In the genomic region with DNA sequence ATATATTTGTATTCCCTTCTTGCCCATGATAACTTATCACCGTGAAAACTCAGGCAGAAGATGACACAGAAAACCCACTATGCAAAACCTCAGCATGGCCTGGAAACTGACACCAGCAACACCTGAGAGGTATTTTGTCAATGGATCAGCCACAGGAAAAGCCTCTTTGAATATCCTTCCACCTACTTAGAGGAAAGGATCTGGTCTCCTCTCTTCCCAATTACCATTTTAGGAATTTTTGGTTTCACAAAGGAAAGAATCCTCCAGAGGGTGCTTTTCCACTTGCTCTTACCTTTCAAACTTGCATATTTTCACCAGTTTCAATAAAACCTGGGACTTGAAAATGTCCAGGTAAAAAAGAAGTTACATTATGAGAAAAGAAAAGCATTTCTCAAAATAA, we compare ENCODE assay signal across 1 cellular context.
TF ChIP-seq lines count a peak whose summit lies in the region.

No MANE protein-coding gene starts in this region.

TF ChIP-seq in H1, 55 proteins besides CTCF, POLR2A, EP300 and RAD21 (continued from another document):
- TF ChIP-seq, protein P1, sequence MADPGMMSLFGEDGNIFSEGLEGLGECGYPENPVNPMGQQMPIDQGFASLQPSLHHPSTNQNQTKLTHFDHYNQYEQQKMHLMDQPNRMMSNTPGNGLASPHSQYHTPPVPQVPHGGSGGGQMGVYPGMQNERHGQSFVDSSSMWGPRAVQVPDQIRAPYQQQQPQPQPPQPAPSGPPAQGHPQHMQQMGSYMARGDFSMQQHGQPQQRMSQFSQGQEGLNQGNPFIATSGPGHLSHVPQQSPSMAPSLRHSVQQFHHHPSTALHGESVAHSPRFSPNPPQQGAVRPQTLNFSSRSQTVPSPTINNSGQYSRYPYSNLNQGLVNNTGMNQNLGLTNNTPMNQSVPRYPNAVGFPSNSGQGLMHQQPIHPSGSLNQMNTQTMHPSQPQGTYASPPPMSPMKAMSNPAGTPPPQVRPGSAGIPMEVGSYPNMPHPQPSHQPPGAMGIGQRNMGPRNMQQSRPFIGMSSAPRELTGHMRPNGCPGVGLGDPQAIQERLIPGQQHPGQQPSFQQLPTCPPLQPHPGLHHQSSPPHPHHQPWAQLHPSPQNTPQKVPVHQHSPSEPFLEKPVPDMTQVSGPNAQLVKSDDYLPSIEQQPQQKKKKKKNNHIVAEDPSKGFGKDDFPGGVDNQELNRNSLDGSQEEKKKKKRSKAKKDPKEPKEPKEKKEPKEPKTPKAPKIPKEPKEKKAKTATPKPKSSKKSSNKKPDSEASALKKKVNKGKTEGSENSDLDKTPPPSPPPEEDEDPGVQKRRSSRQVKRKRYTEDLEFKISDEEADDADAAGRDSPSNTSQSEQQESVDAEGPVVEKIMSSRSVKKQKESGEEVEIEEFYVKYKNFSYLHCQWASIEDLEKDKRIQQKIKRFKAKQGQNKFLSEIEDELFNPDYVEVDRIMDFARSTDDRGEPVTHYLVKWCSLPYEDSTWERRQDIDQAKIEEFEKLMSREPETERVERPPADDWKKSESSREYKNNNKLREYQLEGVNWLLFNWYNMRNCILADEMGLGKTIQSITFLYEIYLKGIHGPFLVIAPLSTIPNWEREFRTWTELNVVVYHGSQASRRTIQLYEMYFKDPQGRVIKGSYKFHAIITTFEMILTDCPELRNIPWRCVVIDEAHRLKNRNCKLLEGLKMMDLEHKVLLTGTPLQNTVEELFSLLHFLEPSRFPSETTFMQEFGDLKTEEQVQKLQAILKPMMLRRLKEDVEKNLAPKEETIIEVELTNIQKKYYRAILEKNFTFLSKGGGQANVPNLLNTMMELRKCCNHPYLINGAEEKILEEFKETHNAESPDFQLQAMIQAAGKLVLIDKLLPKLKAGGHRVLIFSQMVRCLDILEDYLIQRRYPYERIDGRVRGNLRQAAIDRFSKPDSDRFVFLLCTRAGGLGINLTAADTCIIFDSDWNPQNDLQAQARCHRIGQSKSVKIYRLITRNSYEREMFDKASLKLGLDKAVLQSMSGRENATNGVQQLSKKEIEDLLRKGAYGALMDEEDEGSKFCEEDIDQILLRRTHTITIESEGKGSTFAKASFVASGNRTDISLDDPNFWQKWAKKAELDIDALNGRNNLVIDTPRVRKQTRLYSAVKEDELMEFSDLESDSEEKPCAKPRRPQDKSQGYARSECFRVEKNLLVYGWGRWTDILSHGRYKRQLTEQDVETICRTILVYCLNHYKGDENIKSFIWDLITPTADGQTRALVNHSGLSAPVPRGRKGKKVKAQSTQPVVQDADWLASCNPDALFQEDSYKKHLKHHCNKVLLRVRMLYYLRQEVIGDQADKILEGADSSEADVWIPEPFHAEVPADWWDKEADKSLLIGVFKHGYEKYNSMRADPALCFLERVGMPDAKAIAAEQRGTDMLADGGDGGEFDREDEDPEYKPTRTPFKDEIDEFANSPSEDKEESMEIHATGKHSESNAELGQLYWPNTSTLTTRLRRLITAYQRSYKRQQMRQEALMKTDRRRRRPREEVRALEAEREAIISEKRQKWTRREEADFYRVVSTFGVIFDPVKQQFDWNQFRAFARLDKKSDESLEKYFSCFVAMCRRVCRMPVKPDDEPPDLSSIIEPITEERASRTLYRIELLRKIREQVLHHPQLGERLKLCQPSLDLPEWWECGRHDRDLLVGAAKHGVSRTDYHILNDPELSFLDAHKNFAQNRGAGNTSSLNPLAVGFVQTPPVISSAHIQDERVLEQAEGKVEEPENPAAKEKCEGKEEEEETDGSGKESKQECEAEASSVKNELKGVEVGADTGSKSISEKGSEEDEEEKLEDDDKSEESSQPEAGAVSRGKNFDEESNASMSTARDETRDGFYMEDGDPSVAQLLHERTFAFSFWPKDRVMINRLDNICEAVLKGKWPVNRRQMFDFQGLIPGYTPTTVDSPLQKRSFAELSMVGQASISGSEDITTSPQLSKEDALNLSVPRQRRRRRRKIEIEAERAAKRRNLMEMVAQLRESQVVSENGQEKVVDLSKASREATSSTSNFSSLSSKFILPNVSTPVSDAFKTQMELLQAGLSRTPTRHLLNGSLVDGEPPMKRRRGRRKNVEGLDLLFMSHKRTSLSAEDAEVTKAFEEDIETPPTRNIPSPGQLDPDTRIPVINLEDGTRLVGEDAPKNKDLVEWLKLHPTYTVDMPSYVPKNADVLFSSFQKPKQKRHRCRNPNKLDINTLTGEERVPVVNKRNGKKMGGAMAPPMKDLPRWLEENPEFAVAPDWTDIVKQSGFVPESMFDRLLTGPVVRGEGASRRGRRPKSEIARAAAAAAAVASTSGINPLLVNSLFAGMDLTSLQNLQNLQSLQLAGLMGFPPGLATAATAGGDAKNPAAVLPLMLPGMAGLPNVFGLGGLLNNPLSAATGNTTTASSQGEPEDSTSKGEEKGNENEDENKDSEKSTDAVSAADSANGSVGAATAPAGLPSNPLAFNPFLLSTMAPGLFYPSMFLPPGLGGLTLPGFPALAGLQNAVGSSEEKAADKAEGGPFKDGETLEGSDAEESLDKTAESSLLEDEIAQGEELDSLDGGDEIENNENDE (IDR thresholded peaks at IDR 0.05; ENCODE audit: insufficient replicate concordance, low read length), result peak; percentile 28
- TF ChIP-seq BACH1 (IDR thresholded peaks at IDR 0.05; ENCODE audit: low read length), result no peak
- no peak for TF ChIP-seq RNF2 (IDR thresholded peaks at IDR 0.05; ENCODE audit: borderline replicate concordance, low read depth, low read length, missing control alignments, poor library complexity, severe bottlenecking)
- TF ChIP-seq SRF (IDR thresholded peaks at IDR 0.05; ENCODE audit: low read depth, low read length), result peak; percentile 75; the same call in 1 of the 2 replicates
- TF ChIP-seq, protein P2, sequence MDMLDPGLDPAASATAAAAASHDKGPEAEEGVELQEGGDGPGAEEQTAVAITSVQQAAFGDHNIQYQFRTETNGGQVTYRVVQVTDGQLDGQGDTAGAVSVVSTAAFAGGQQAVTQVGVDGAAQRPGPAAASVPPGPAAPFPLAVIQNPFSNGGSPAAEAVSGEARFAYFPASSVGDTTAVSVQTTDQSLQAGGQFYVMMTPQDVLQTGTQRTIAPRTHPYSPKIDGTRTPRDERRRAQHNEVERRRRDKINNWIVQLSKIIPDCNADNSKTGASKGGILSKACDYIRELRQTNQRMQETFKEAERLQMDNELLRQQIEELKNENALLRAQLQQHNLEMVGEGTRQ (IDR thresholded peaks at IDR 0.05; ENCODE audit: low read length), result no peak
